ENCODE assay signal across 27 cellular contexts in the genomic region with DNA sequence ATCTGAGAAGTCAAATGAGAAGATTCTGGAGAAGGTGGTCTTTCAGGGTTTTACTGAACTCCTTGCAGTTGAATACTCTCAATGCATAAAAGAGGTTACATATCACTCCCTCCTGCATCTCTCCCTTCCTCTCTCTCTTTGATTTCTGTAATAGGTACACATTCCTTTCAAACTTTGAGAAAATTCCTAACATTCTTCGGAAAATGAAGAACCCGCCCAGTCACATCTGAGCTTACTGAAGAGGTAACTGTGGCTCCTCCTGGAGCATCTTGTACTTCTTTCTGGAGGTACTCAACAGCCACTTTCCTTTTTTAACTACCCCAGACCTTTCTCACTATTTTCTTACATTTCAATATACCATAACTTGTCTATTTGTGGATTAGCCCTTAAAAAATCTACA. TPM values are rescaled to one million over a fixed set of nuclear protein-coding genes. Genes with fewer than 3 reads are reported as not detected.
"Had no signal": no experiment of that assay in that cellular context is flagged by ENCODE, and none has a peak within 500 bp of the region (broad histone marks: within the 10 kb centered on the region; RNA-seq: fewer than 3 reads in every experiment).

No MANE protein-coding gene starts in this region.

- H3K4me1 Mint-ChIP-seq: naive B cell; naive thymus-derived CD8-positive, alpha-beta T cell had no signal

- H3K36me3 ChIP-seq: esophagus muscularis mucosa, gastroesophageal sphincter, heart left ventricle, left lung, lower lobe of right lung had no signal

- H3K27ac ChIP-seq: coronary artery, dorsolateral prefrontal cortex, esophagus muscularis mucosa, foreskin keratinocyte, gastroesophageal sphincter, heart left ventricle, left lung, lower lobe of right lung had no signal

- H3K4me3 ChIP-seq: coronary artery, dorsolateral prefrontal cortex, esophagus muscularis mucosa, gastroesophageal sphincter, heart left ventricle, left lung, lower lobe of right lung, mucosa of descending colon had no signal

- H3K4me3 Mint-ChIP-seq: naive B cell; naive thymus-derived CD8-positive, alpha-beta T cell had no signal

- FAIRE-seq: colon, endothelial cell of umbilical vein, frontal cortex, islet of Langerhans, keratinocyte had no signal

- H3K4me1 ChIP-seq: esophagus muscularis mucosa, foreskin keratinocyte, gastroesophageal sphincter, heart left ventricle, left lung, lower lobe of right lung had no signal

- H3K27me3 ChIP-seq: dorsolateral prefrontal cortex, esophagus muscularis mucosa, foreskin keratinocyte, gastroesophageal sphincter, heart left ventricle, left lung had no signal

- H3K36me3 Mint-ChIP-seq: naive B cell; naive thymus-derived CD8-positive, alpha-beta T cell had no signal

- ATAC-seq: foreskin keratinocyte; gastroesophageal sphincter; heart left ventricle; left cardiac atrium; left lung; left ventricle myocardium superior; lower lobe of right lung; mucosa of descending colon; naive thymus-derived CD8-positive, alpha-beta T cell had no signal

- H3K9me3 ChIP-seq: esophagus muscularis mucosa, gastroesophageal sphincter, heart left ventricle, left lung, lower lobe of right lung, mucosa of descending colon had no signal

- H3K27ac Mint-ChIP-seq: naive B cell; naive thymus-derived CD8-positive, alpha-beta T cell had no signal

- DNase-seq: dermis blood vessel endothelial cell; dorsolateral prefrontal cortex; effector CD4-positive, alpha-beta T cell; effector memory CD4-positive, alpha-beta T cell; foreskin keratinocyte; heart left ventricle; hippocampal formation; left cardiac atrium; left lung; left ventricle myocardium superior; lower lobe of right lung; mesenchymal stem cell; mucosa of descending colon; naive B cell; naive thymus-derived CD8-positive, alpha-beta T cell had no signal

RNA-seq across cellular contexts. Expression of a gene that starts 24.7 kb away (rescaled TPM):
- total RNA-seq: endothelial cell of umbilical vein; epithelial cell of proximal tubule; fibroblast of lung; foreskin keratinocyte; left cardiac atrium; left ventricle myocardium superior; lung microvascular endothelial cell; myocyte; naive thymus-derived CD8-positive, alpha-beta T cell had no signal
- polyA plus RNA-seq: foreskin keratinocyte, heart left ventricle, keratinocyte had no signal
